Comparison of ENCODE assay signal across 15 cellular contexts in the genomic region with DNA sequence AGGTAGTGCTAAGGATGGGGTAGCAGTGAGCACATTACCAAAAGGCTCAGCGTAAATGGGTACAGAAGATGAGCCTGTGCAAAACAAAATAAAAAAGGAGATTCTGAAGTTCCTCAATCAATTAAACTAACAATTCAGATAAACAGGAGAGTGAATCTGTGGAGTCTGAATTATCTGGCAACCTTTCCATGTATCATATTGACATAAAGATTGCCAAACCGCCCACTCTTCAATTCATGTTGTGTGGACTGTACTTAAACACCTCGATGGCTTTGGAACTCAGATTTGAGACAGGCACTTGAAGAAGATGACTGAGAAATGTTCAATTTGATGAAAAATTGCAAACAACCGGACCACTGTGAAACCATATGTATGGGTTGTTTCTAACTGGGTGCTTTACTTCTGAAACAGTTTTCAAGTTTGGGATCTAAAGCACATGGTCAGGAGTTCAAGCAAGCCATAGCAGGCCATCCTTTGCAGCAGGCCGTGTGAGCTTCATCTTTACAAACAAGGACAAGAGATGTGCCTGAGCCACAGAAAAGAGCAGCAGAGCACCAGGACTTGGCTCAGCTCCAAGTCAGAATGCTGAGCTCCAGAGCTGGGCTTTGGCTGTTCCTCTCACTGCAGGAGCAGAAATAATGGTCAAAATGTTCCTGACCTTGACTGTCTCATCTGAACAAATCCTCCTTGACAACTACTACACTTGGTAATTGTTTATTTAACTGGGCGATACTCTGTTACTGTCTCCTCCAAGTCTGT.
"Had no signal": no experiment of that assay in that cellular context is flagged by ENCODE, and none has a peak within 500 bp of the region (broad histone marks: within the 10 kb centered on the region; RNA-seq: fewer than 3 reads in every experiment).

No MANE protein-coding gene starts in this region.

- H3K36me3 Mint-ChIP-seq: WTC11 had no signal

- H3K4me3 Mint-ChIP-seq: activated T-helper 1 cell treated with anti-CD3 and anti-CD28 coated beads, Interleukin-12 subunit alpha, Interleukin-12 subunit beta, Interleukin-2, Interleukin-4 antibody, amounts not matched to agents 30 ng/mL and 10 ng/mL and 1 ng/mL, durations not matched to agents 14 hours and 24 hours and 36 hours; neural crest cell; stimulated activated naive CD8-positive, alpha-beta T cell treated with anti-CD3 and anti-CD28 coated beads, Interleukin-15, Interleukin-2, amounts not matched to agents 100 ng/mL and 50 ng/mL, for 24 hours; WTC11 had no signal

- H3K27ac Mint-ChIP-seq: activated T-helper 1 cell treated with anti-CD3 and anti-CD28 coated beads, Interleukin-12 subunit alpha, Interleukin-12 subunit beta, Interleukin-2, Interleukin-4 antibody, amounts not matched to agents 30 ng/mL and 10 ng/mL and 1 ng/mL, durations not matched to agents 14 hours and 24 hours and 36 hours; stimulated activated naive CD8-positive, alpha-beta T cell treated with anti-CD3 and anti-CD28 coated beads, Interleukin-15, Interleukin-2, amounts not matched to agents 100 ng/mL and 50 ng/mL, for 24 hours; WTC11 had no signal

- DNase-seq: activated CD4-positive, alpha-beta T cell treated with anti-CD3 and anti-CD28 coated beads for 48 hours; activated naive CD4-positive, alpha-beta T cell; effector CD4-positive, alpha-beta T cell; gastrocnemius medialis; left ventricle myocardium inferior; ovary; stimulated activated CD4-positive, alpha-beta T cell treated with anti-CD3 and anti-CD28 coated beads, Interleukin-15, amount 100 ng/mL, for 24 hours; stimulated activated CD4-positive, alpha-beta T cell treated with anti-CD3 and anti-CD28 coated beads, Interleukin-4, amount 100 ng/mL, for 24 hours; upper lobe of right lung had no signal

- H3K9me3 Mint-ChIP-seq: activated T-helper 1 cell treated with anti-CD3 and anti-CD28 coated beads, Interleukin-12 subunit alpha, Interleukin-12 subunit beta, Interleukin-2, Interleukin-4 antibody, amounts not matched to agents 30 ng/mL and 10 ng/mL and 1 ng/mL, durations not matched to agents 14 hours and 24 hours and 36 hours; stimulated activated naive CD8-positive, alpha-beta T cell treated with anti-CD3 and anti-CD28 coated beads, Interleukin-15, Interleukin-2, amounts not matched to agents 100 ng/mL and 50 ng/mL, for 24 hours; WTC11 had no signal

- H3K27ac ChIP-seq: cardiac muscle cell, coronary artery, gastrocnemius medialis, left ventricle myocardium inferior, ovary, upper lobe of right lung had no signal

- ATAC-seq: gastrocnemius medialis, upper lobe of right lung, WTC11 had no signal

- H3K27me3 Mint-ChIP-seq: stimulated activated naive CD8-positive, alpha-beta T cell treated with anti-CD3 and anti-CD28 coated beads, Interleukin-15, Interleukin-2, amounts not matched to agents 100 ng/mL and 50 ng/mL, for 24 hours had no signal
